ENCODE assay signal across 24 cellular contexts in the genomic region with DNA sequence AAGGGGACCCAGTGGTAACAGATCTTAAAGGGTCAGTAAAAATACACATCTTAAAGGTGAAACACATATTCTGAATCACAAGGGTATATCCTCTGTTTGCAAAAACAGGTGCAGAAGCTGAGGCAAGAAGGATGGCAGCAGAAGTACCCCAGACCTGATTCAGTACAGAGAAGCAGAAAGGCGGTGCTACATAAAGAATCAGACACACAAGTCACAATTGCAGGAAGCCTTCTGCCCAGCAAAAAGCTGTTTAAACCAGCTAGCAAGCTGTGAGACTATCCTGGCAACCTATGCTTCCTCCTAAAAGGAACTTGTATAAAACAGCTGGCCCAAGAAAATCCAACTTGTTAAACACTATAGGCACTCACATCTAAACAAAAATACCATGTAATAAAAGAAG.
"Had no signal": no experiment of that assay in that cellular context is flagged by ENCODE, and none has a peak within 500 bp of the region (broad histone marks: within the 10 kb centered on the region; RNA-seq: fewer than 3 reads in every experiment).

No MANE protein-coding gene starts in this region.

- H3K27me3 ChIP-seq: heart right ventricle, neutrophil, uterus had no signal

- H3K4me3 ChIP-seq: heart right ventricle, lung, uterus had no signal

- H3K9me3 ChIP-seq: heart right ventricle, neutrophil, uterus had no signal

- H3K4me1 ChIP-seq: uterus had no signal

- H3K27ac ChIP-seq: epithelial cell of prostate, heart right ventricle, neutrophil had no signal

- FAIRE-seq: astrocyte, small intestine had no signal

- H3K36me3 ChIP-seq: uterus had no signal

- DNase-seq: activated B cell treated with CpG ODN at 0.5 μM for 24 hours; activated CD4-positive, alpha-beta T cell treated with anti-CD3 and anti-CD28 coated beads for 36 hours; activated CD4-positive, alpha-beta T cell treated with anti-CD3 and anti-CD28 coated beads, Interleukin-2, amount 50 U/mL, for 4 hours; activated CD8-positive, alpha-beta memory T cell treated with anti-CD3 and anti-CD28 coated beads for 24 hours; activated CD8-positive, alpha-beta memory T cell treated with anti-CD3 and anti-CD28 coated beads, Interleukin-2, amount 50 U/mL, for 4 hours; activated naive CD4-positive, alpha-beta T cell treated with Interleukin-2 at 50 U/mL for 16 hours; activated naive CD8-positive, alpha-beta T cell treated with anti-CD3 and anti-CD28 coated beads for 36 hours; activated T-cell treated with anti-CD3 and anti-CD28 coated beads, Interleukin-2, amount 50 U/mL, for 4 hours; central memory CD4-positive, alpha-beta T cell; heart right ventricle; islet precursor cell; midbrain; natural killer cell; small intestine; stimulated activated CD4-positive, alpha-beta T cell treated with anti-CD3 and anti-CD28 coated beads, Interleukin-2, amount 100 ng/mL, for 48 hours; stimulated activated CD8-positive, alpha-beta memory T cell treated with anti-CD3 and anti-CD28 coated beads, Interleukin-4, amount 100 ng/mL, for 48 hours; stimulated activated naive B cell treated with anti-CD40 and anti-IgM and Interleukin-4, amounts not matched to agents 10 μg/mL and 1 μg/mL and 100 μg/mL, for 72 hours; T-helper 17 cell; trophoblast cell; uterus had no signal
